ENCODE assay signal across 21 cellular contexts in the genomic region with DNA sequence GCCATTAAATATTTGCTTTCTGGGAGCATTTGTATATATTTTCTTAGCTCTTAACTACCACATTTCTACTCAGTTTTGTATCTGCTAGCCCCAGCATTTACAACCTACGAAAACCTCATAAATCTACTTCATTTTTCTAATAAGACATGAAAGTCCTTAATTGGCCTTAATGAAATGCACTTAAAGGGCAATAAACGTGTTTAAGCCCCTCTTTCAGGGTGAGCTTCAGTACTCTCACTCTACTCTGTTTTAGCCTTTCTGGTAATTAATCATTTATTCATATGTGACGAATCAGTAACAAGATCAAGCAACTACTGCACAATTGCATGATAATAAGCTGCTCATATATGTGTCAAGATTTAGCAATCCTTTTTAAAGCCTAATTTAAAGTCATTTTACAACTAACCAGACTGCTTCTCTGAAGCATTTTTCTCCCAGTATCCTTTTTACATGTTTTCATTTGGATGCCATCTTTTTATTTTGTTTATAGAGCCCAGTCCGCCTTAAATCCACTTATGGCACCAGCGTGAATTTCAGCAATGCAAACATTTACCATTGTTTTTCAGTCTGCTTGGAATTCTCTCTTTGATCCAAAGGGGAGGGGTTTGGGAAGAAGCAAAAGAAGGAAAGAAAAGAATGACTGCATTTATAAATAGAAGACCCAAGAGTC.
DNase-seq lines count a peak whose midpoint lies in the region; TF ChIP-seq lines count a peak whose summit lies in the region.
"Had no signal": no experiment of that assay in that cellular context is flagged by ENCODE, and none has a peak within 500 bp of the region (broad histone marks: within the 10 kb centered on the region; RNA-seq: fewer than 3 reads in every experiment).

No MANE protein-coding gene starts in this region.

- no peak for TF ChIP-seq CTCF in Caco-2 (IDR thresholded peaks at IDR 0.05; ENCODE audit: insufficient read depth in 1 of 2, low read depth in 1 of 2, low read length in 1 of 2, severe bottlenecking in 1 of 2, unreplicated experiment in 1 of 2)
- TF ChIP-seq CTCF in Loucy (conservative IDR thresholded peaks at IDR 0.05; ENCODE audit: low read length) = no peak
- no peak for TF ChIP-seq CTCF in neural progenitor cell (IDR thresholded peaks at IDR 0.05)

- no peaks in the 10 kb centered on the region for H3K9me3 Mint-ChIP-seq in Caco-2 (ENCODE audit: unreplicated experiment)
- H3K9me3 Mint-ChIP-seq in neural progenitor cell = no peaks in the 10 kb centered on the region
- H3K9me3 Mint-ChIP-seq: activated CD4-positive, alpha-beta T cell treated with anti-CD3 and anti-CD28 coated beads, Interleukin-2, amount 10 ng/mL, durations not matched to agents 7 days and 5 days; CD4-positive, alpha-beta T cell had no signal

- no peaks in the 10 kb centered on the region for H3F3A ChIP-seq in Loucy (ENCODE audit: low read depth)
- no peaks in the 10 kb centered on the region for H3F3A ChIP-seq in neural progenitor cell (ENCODE audit: low read depth)

- no peaks in the 10 kb centered on the region for H3K9me2 ChIP-seq in Loucy (replicated peaks; ENCODE audit: low read depth, low read length)

- H3K4me2 ChIP-seq in Loucy (ENCODE audit: low read depth, low read length, poor library complexity, severe bottlenecking) = no peak overlapping the region
- peak overlapping the region; percentile 40 for H3K4me2 ChIP-seq in neural progenitor cell
- H3K4me2 ChIP-seq: PC-9 had no signal

- H3K4me3 Mint-ChIP-seq in Caco-2 (ENCODE audit: unreplicated experiment) (peak overlapping the region; percentile 52), neural progenitor cell (no peak overlapping the region)
- H3K4me3 Mint-ChIP-seq: activated CD4-positive, alpha-beta T cell treated with anti-CD3 and anti-CD28 coated beads, Interleukin-2, amount 10 ng/mL, durations not matched to agents 7 days and 5 days; CD4-positive, alpha-beta T cell had no signal

- POLR2A ChIA-PET in Caco-2 (lab: Charles Lee) = no interaction called here

- peak overlapping the region; percentile 37 for H3K9ac ChIP-seq in Loucy (ENCODE audit: low read depth, low read length, poor library complexity, severe bottlenecking)
- H3K9ac ChIP-seq in endocrine pancreas (ENCODE audit: control insufficient read depth, insufficient read depth, low read length) = no peak overlapping the region
- no peak overlapping the region for H3K9ac ChIP-seq in neural progenitor cell

- intact Hi-C loops in Caco-2 (cut with micrococcal nuclease; ENCODE audit: unreplicated experiment) = loop anchor here (2.0 to 10.0 kb wide), 4 partner anchors 26 to 412 kb away; a partner anchor contains a TSS

- H3K4me1 ChIP-seq in Caco-2 = peaks cover 34% of the 10 kb centered on the region
- peaks cover 59% of the 10 kb centered on the region for H3K4me1 ChIP-seq in Loucy (ENCODE audit: insufficient read depth, low read length, poor library complexity, severe bottlenecking)
- H3K4me1 ChIP-seq in endocrine pancreas (ENCODE audit: control insufficient read depth, insufficient read depth, low read length) = peaks cover 5% of the 10 kb centered on the region
- H3K4me1 ChIP-seq in neural progenitor cell = peaks cover 20% of the 10 kb centered on the region
- H3K4me1 ChIP-seq: breast epithelium, colonic mucosa, right atrium auricular region had no signal

- H3K36me3 Mint-ChIP-seq in Caco-2 (ENCODE audit: insufficient read depth, unreplicated experiment) (no peaks in the 10 kb centered on the region), neural progenitor cell (no peaks in the 10 kb centered on the region)

- H2AFZ ChIP-seq in Loucy (ENCODE audit: low read length) (peak overlapping the region; percentile 63), neural progenitor cell (replicated peaks) (no peak overlapping the region)
- H2AFZ ChIP-seq: PC-9 had no signal

- H4K20me1 ChIP-seq in Loucy (ENCODE audit: insufficient read depth, low read length, poor library complexity, severe bottlenecking) (no peaks in the 10 kb centered on the region), neural progenitor cell (ENCODE audit: low read depth) (no peaks in the 10 kb centered on the region)

- H3K27me3 ChIP-seq in Caco-2 (replicated peaks; ENCODE audit: control insufficient read depth, insufficient read depth, low read length) (no peaks in the 10 kb centered on the region), Loucy (ENCODE audit: insufficient read depth, low read length, poor library complexity, severe bottlenecking) (no peaks in the 10 kb centered on the region), endocrine pancreas (ENCODE audit: control insufficient read depth, insufficient read depth, low read length) (no peaks in the 10 kb centered on the region), neural progenitor cell (no peaks in the 10 kb centered on the region)
- H3K27me3 ChIP-seq: breast epithelium, colonic mucosa, right atrium auricular region had no signal

- no peak overlapping the region for H3K27ac ChIP-seq in neural progenitor cell
- H3K27ac ChIP-seq: breast epithelium, colonic mucosa, PC-9, right atrium auricular region had no signal

- BruUV-seq in Caco-2 (replicated peaks; lab: Mats Ljungman, UMichigan) = no TSS peak

- no peaks in the 10 kb centered on the region for H3K79me2 ChIP-seq in Loucy (ENCODE audit: insufficient read depth, low read length)
- H3K79me2 ChIP-seq in neural progenitor cell (ENCODE audit: low read depth) = no peaks in the 10 kb centered on the region

- H3K27me3 Mint-ChIP-seq in Caco-2 (ENCODE audit: insufficient read depth, unreplicated experiment) = no peaks in the 10 kb centered on the region
- H3K27me3 Mint-ChIP-seq in neural progenitor cell (ENCODE audit: insufficient read depth, low read depth) = peaks cover 3% of the 10 kb centered on the region
- H3K27me3 Mint-ChIP-seq: CD4-positive, alpha-beta T cell had no signal

- H3K36me3 ChIP-seq in Caco-2 (ENCODE audit: control insufficient read depth, insufficient read depth, low read length) (no peaks in the 10 kb centered on the region), Loucy (ENCODE audit: insufficient read depth, low read length) (no peaks in the 10 kb centered on the region), endocrine pancreas (ENCODE audit: control insufficient read depth, insufficient read depth, low read length) (no peaks in the 10 kb centered on the region), neural progenitor cell (no peaks in the 10 kb centered on the region)
- H3K36me3 ChIP-seq: breast epithelium, colonic mucosa, right atrium auricular region had no signal

- H3K4me3 ChIP-seq in Caco-2 (ENCODE audit: low read depth, low read length) (peak overlapping the region; percentile 2; the same call in 1 of the 2 replicates), Loucy (ENCODE audit: low read length, poor library complexity, severe bottlenecking) (no peak overlapping the region), endocrine pancreas (ENCODE audit: control insufficient read depth, insufficient read depth, low read length) (peak overlapping the region; percentile 34), neural progenitor cell (no peak overlapping the region)
- H3K4me3 ChIP-seq: breast epithelium, colonic mucosa, PC-9, right atrium auricular region had no signal

- peaks cover 26% of the 10 kb centered on the region for H3K4me1 Mint-ChIP-seq in Caco-2 (ENCODE audit: low read depth, unreplicated experiment)
- H3K4me1 Mint-ChIP-seq in neural progenitor cell = peaks cover 25% of the 10 kb centered on the region
- H3K4me1 Mint-ChIP-seq: activated CD4-positive, alpha-beta T cell treated with anti-CD3 and anti-CD28 coated beads, Interleukin-2, amount 10 ng/mL, durations not matched to agents 7 days and 5 days had no signal

- H3K9me3 ChIP-seq in Caco-2 (no peaks in the 10 kb centered on the region), Loucy (ENCODE audit: insufficient read depth, low read depth, low read length) (no peaks in the 10 kb centered on the region), endocrine pancreas (ENCODE audit: control insufficient read depth, low read length) (no peaks in the 10 kb centered on the region), neural progenitor cell (ENCODE audit: low read depth) (no peaks in the 10 kb centered on the region)
- H3K9me3 ChIP-seq: breast epithelium, colonic mucosa, right atrium auricular region had no signal

- CTCF ChIA-PET in Caco-2 (lab: Charles Lee) = interaction anchor here (1.6 kb wide), 2 partner anchors 78 to 154 kb away, joined by 4 read pairs; no protein-coding TSS in a partner anchor

- DNase-seq in Caco-2 (no peak), neural progenitor cell (ENCODE audit: low spot score) (no peak), HT-29 (ENCODE audit: low spot score) (no peak), DMS114 treated with DMSO at 0.1 percent for 48 hours (lab: John Stamatoyannopoulos, UW; ENCODE audit: unreplicated experiment) (no peak), putamen (ENCODE audit: low spot score) (no peak)
- DNase-seq: activated CD4-positive, alpha-beta T cell treated with anti-CD3 and anti-CD28 coated beads, Interleukin-2, amount 10 ng/mL, durations not matched to agents 7 days and 5 days; activated CD8-positive, alpha-beta memory T cell treated with anti-CD3 and anti-CD28 coated beads, Interleukin-2, amount 50 U/mL, for 4 hours; CD4-positive, alpha-beta T cell; colonic mucosa; GF-D8; head of caudate nucleus; IMR-90; MM.1S; NCI-H510A treated with DMSO at 0.1 percent for 48 hours; PC-9; SIG-M5; stimulated activated CD4-positive, alpha-beta T cell treated with anti-CD3 and anti-CD28 coated beads, Interleukin-15, amount 100 ng/mL, for 24 hours had no signal

- H3K27ac Mint-ChIP-seq in Caco-2 (ENCODE audit: unreplicated experiment) = peak overlapping the region; percentile 56
- no peak overlapping the region for H3K27ac Mint-ChIP-seq in neural progenitor cell
- H3K27ac Mint-ChIP-seq: activated CD4-positive, alpha-beta T cell treated with anti-CD3 and anti-CD28 coated beads, Interleukin-2, amount 10 ng/mL, durations not matched to agents 7 days and 5 days; CD4-positive, alpha-beta T cell had no signal

Comparison
In these comparisons a context has a peak if more than half of its experiments do, and no peak if none do; other contexts are left out.
1. H3K4me3 ChIP-seq: peak in Caco-2 (single experiment) and endocrine pancreas (single experiment); none in Loucy (single experiment) and neural progenitor cell (single experiment).